ENCODE assay signal across 20 cellular contexts in the genomic region with DNA sequence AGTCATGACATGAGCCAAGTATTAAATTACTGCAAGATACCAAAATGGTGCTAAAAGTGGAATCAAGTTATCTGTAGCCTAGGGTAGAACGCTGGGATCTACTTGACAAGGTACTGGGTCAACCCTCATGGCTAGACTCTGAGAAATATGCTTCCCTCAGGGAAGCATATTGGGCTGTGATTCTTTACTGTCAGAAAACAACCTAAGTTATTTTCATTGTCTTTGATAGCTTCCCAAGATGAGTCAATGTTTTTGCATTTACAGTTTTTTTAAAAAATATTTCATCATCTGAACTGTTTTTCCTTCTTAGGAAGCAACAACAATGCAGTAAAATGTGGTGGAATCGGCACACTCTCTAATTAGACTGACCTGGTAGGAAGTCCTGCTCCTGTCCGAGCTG.
DNase-seq lines count a peak whose midpoint lies in the region; ATAC-seq and TF ChIP-seq lines count a peak whose summit lies in the region.
"Had no signal": no experiment of that assay in that cellular context is flagged by ENCODE, and none has a peak within 500 bp of the region (broad histone marks: within the 10 kb centered on the region; RNA-seq: fewer than 3 reads in every experiment).

No MANE protein-coding gene starts in this region.

- H3K27me3 Mint-ChIP-seq in WTC11 (ENCODE audit: low read depth), result no peaks in the 10 kb centered on the region
- H3K27me3 Mint-ChIP-seq: central memory CD8-positive, alpha-beta T cell; progenitor cell of endocrine pancreas had no signal

- POLR2A ChIA-PET in WTC11 (lab: Charles Lee), result no interaction called here

- DNase-seq in NCI-H2171 treated with DMSO at 0.1 percent for 48 hours (lab: John Stamatoyannopoulos, UW) (peak; percentile 25), NCI-H2171 (lab: John Stamatoyannopoulos, UW) (no peak), brain pericyte (ENCODE audit: low read depth, low spot score) (peak; percentile 12), fibroblast of the aortic adventitia (ENCODE audit: low read depth) (peak; percentile 59), uterus (no peak), hippocampal formation (lab: John Stamatoyannopoulos, UW) (no peak), WTC11 (ENCODE audit: low spot score) (no peak), kidney glomerular epithelial cell (lab: John Stamatoyannopoulos, UW) (no peak)
- DNase-seq: activated naive CD4-positive, alpha-beta T cell; activated T-cell treated with anti-CD3 and anti-CD28 coated beads, Interleukin-2, amount 50 U/mL, for 1 hour; anterior cingulate cortex; mammary epithelial cell; NCI-H1694; NCI-H526 treated with DMSO at 0.1 percent for 48 hours; stimulated activated CD4-positive, alpha-beta T cell treated with anti-CD3 and anti-CD28 coated beads, Interleukin-1b, Interleukin-23, amount 100 ng/mL, for 48 hours; transverse colon had no signal

- H3K27ac ChIP-seq in uterus, result peak overlapping the region; percentile 11 to 52
- H3K27ac ChIP-seq: skin epidermis, transverse colon had no signal

- H3K4me3 ChIP-seq in fibroblast of the aortic adventitia (ENCODE audit: low read depth, low read length), result no peak overlapping the region
- H3K4me3 ChIP-seq in uterus, result no peak overlapping the region
- H3K4me3 ChIP-seq: skin epidermis, transverse colon had no signal

- no peaks in the 10 kb centered on the region for H3K27me3 ChIP-seq in uterus
- H3K27me3 ChIP-seq: transverse colon had no signal

- no peaks in the 10 kb centered on the region for H3K9me3 ChIP-seq in uterus
- H3K9me3 ChIP-seq: transverse colon had no signal

- no peak overlapping the region for H3K4me3 Mint-ChIP-seq in WTC11
- H3K4me3 Mint-ChIP-seq: central memory CD8-positive, alpha-beta T cell had no signal

- H3K36me3 Mint-ChIP-seq in WTC11, result no peaks in the 10 kb centered on the region

- CTCF ChIA-PET in WTC11 (lab: Charles Lee), result interaction anchor here (0.6 kb wide), 1 partner anchor 17 kb away, joined by 3 read pairs; no protein-coding TSS in a partner anchor

- H3K9me3 Mint-ChIP-seq in WTC11, result no peaks in the 10 kb centered on the region
- H3K9me3 Mint-ChIP-seq: central memory CD8-positive, alpha-beta T cell had no signal

- H3K4me1 Mint-ChIP-seq in WTC11, result peaks cover 24% of the 10 kb centered on the region
- H3K4me1 Mint-ChIP-seq: central memory CD8-positive, alpha-beta T cell had no signal

- TF ChIP-seq POLR2A in uterus (IDR thresholded peaks at IDR 0.05), result no peak

- peaks cover 0 to 6% of the 10 kb centered on the region in 2 donors for H3K4me1 ChIP-seq in uterus

- H3K36me3 ChIP-seq in uterus, result no peaks in the 10 kb centered on the region

- ATAC-seq in WTC11, result no peak
- ATAC-seq: Panc1 had no signal

- no peak overlapping the region for H3K27ac Mint-ChIP-seq in WTC11
- H3K27ac Mint-ChIP-seq: progenitor cell of endocrine pancreas had no signal

- intact Hi-C loops in uterus (cut with DNase I; ENCODE audit: low total_unique reads), result no loop called here

- TF ChIP-seq CTCF in fibroblast of the aortic adventitia (IDR thresholded peaks at IDR 0.05; ENCODE audit: insufficient read depth, low read length) (no peak), uterus (IDR thresholded peaks at IDR 0.05) (no peak), WTC11 (IDR thresholded peaks at IDR 0.05) (no peak)

TF ChIP-seq in WTC11, 78 proteins besides CTCF, POLR2A, EP300 and RAD21 (continues in another document):
- TF ChIP-seq, protein P1, sequence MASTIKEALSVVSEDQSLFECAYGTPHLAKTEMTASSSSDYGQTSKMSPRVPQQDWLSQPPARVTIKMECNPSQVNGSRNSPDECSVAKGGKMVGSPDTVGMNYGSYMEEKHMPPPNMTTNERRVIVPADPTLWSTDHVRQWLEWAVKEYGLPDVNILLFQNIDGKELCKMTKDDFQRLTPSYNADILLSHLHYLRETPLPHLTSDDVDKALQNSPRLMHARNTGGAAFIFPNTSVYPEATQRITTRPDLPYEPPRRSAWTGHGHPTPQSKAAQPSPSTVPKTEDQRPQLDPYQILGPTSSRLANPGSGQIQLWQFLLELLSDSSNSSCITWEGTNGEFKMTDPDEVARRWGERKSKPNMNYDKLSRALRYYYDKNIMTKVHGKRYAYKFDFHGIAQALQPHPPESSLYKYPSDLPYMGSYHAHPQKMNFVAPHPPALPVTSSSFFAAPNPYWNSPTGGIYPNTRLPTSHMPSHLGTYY (CRISPR knock-in tag; IDR thresholded peaks at IDR 0.05), result no peak
- no peak for TF ChIP-seq MYBL2 (CRISPR knock-in tag; IDR thresholded peaks at IDR 0.05)
- TF ChIP-seq SP1 (CRISPR knock-in tag; conservative IDR thresholded peaks at IDR 0.05), result no peak
- TF ChIP-seq, protein P2, sequence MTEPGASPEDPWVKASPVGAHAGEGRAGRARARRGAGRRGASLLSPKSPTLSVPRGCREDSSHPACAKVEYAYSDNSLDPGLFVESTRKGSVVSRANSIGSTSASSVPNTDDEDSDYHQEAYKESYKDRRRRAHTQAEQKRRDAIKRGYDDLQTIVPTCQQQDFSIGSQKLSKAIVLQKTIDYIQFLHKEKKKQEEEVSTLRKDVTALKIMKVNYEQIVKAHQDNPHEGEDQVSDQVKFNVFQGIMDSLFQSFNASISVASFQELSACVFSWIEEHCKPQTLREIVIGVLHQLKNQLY (CRISPR knock-in tag; IDR thresholded peaks at IDR 0.05), result no peak
- TF ChIP-seq SMAD4 (CRISPR knock-in tag; IDR thresholded peaks at IDR 0.05), result no peak
- TF ChIP-seq SOX15 (CRISPR knock-in tag; IDR thresholded peaks at IDR 0.05), result no peak
- TF ChIP-seq, protein P3, sequence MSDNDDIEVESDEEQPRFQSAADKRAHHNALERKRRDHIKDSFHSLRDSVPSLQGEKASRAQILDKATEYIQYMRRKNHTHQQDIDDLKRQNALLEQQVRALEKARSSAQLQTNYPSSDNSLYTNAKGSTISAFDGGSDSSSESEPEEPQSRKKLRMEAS (CRISPR knock-in tag; IDR thresholded peaks at IDR 0.05), result no peak
- TF ChIP-seq, protein P4, sequence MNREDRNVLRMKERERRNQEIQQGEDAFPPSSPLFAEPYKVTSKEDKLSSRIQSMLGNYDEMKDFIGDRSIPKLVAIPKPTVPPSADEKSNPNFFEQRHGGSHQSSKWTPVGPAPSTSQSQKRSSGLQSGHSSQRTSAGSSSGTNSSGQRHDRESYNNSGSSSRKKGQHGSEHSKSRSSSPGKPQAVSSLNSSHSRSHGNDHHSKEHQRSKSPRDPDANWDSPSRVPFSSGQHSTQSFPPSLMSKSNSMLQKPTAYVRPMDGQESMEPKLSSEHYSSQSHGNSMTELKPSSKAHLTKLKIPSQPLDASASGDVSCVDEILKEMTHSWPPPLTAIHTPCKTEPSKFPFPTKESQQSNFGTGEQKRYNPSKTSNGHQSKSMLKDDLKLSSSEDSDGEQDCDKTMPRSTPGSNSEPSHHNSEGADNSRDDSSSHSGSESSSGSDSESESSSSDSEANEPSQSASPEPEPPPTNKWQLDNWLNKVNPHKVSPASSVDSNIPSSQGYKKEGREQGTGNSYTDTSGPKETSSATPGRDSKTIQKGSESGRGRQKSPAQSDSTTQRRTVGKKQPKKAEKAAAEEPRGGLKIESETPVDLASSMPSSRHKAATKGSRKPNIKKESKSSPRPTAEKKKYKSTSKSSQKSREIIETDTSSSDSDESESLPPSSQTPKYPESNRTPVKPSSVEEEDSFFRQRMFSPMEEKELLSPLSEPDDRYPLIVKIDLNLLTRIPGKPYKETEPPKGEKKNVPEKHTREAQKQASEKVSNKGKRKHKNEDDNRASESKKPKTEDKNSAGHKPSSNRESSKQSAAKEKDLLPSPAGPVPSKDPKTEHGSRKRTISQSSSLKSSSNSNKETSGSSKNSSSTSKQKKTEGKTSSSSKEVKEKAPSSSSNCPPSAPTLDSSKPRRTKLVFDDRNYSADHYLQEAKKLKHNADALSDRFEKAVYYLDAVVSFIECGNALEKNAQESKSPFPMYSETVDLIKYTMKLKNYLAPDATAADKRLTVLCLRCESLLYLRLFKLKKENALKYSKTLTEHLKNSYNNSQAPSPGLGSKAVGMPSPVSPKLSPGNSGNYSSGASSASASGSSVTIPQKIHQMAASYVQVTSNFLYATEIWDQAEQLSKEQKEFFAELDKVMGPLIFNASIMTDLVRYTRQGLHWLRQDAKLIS (CRISPR knock-in tag; IDR thresholded peaks at IDR 0.05; ENCODE audit: borderline replicate concordance), result no peak
- TF ChIP-seq, protein P5, sequence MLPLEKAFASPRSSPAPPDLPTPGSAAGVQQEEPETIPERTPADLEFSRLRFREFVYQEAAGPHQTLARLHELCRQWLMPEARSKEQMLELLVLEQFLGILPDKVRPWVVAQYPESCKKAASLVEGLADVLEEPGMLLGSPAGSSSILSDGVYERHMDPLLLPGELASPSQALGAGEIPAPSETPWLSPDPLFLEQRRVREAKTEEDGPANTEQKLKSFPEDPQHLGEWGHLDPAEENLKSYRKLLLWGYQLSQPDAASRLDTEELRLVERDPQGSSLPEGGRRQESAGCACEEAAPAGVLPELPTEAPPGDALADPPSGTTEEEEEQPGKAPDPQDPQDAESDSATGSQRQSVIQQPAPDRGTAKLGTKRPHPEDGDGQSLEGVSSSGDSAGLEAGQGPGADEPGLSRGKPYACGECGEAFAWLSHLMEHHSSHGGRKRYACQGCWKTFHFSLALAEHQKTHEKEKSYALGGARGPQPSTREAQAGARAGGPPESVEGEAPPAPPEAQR (CRISPR knock-in tag; IDR thresholded peaks at IDR 0.05), result no peak
- TF ChIP-seq RORB (CRISPR knock-in tag; IDR thresholded peaks at IDR 0.05), result no peak
- TF ChIP-seq JAZF1 (CRISPR knock-in tag; IDR thresholded peaks at IDR 0.05), result no peak
- TF ChIP-seq, protein P6, sequence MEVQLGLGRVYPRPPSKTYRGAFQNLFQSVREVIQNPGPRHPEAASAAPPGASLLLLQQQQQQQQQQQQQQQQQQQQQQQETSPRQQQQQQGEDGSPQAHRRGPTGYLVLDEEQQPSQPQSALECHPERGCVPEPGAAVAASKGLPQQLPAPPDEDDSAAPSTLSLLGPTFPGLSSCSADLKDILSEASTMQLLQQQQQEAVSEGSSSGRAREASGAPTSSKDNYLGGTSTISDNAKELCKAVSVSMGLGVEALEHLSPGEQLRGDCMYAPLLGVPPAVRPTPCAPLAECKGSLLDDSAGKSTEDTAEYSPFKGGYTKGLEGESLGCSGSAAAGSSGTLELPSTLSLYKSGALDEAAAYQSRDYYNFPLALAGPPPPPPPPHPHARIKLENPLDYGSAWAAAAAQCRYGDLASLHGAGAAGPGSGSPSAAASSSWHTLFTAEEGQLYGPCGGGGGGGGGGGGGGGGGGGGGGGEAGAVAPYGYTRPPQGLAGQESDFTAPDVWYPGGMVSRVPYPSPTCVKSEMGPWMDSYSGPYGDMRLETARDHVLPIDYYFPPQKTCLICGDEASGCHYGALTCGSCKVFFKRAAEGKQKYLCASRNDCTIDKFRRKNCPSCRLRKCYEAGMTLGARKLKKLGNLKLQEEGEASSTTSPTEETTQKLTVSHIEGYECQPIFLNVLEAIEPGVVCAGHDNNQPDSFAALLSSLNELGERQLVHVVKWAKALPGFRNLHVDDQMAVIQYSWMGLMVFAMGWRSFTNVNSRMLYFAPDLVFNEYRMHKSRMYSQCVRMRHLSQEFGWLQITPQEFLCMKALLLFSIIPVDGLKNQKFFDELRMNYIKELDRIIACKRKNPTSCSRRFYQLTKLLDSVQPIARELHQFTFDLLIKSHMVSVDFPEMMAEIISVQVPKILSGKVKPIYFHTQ (CRISPR knock-in tag; IDR thresholded peaks at IDR 0.05), result no peak
- no peak for TF ChIP-seq CREM (CRISPR knock-in tag; IDR thresholded peaks at IDR 0.05)
- TF ChIP-seq ZNF416 (CRISPR knock-in tag; IDR thresholded peaks at IDR 0.05), result no peak

Comparison
In these comparisons a context has a peak if more than half of its experiments do, and no peak if none do; other contexts are left out.
1. DNase-seq: peak in NCI-H2171 treated with DMSO at 0.1 percent for 48 hours (single experiment), brain pericyte (single experiment) and fibroblast of the aortic adventitia (single experiment); none in NCI-H2171 (single experiment), uterus (0 of 2), hippocampal formation (0 of 2), WTC11 (single experiment) and kidney glomerular epithelial cell (single experiment).